Comparison of ENCODE assay signal across 14 cellular contexts in genomic region chr17:10061131-10061581, GRCh38.
DNase-seq lines count a peak whose midpoint lies in the region; ATAC-seq and TF ChIP-seq lines count a peak whose summit lies in the region.
"Had no signal": no experiment of that assay in that cellular context is flagged by ENCODE, and none has a peak within 500 bp of the region (broad histone marks: within the 10 kb centered on the region; RNA-seq: fewer than 3 reads in every experiment).

No MANE protein-coding gene starts in this region.

- H3K27me3 ChIP-seq in tibial nerve, result no peaks in the 10 kb centered on the region
- H3K27me3 ChIP-seq: cardiac muscle cell had no signal

- TF ChIP-seq CTCF in HFFc6 (IDR thresholded peaks at IDR 0.05) (no peak), lower leg skin (IDR thresholded peaks at IDR 0.05) (no peak), tibial nerve (IDR thresholded peaks at IDR 0.05) (no peak)
- no peak for TF ChIP-seq CTCF in activated CD8-positive, alpha-beta T cell treated with anti-CD3 and anti-CD28 coated beads for 36 hours (IDR thresholded peaks at IDR 0.05)

- H3K4me1 ChIP-seq in tibial nerve, result peaks cover 0 to 58% (median 40%) of the 10 kb centered on the region in 4 donors

- peak overlapping the region; percentile 42; the same call in 1 of the 2 replicates for H3K27ac Mint-ChIP-seq in HFFc6
- H3K27ac Mint-ChIP-seq in effector memory CD8-positive, alpha-beta T cell, result peak overlapping the region; percentile 80 to 89
- H3K27ac Mint-ChIP-seq in activated CD8-positive, alpha-beta T cell treated with anti-CD3 and anti-CD28 coated beads for 36 hours, result no peak overlapping the region
- H3K27ac Mint-ChIP-seq in activated CD4-positive, alpha-beta T cell treated with anti-CD3 and anti-CD28 coated beads, Interleukin-2, amount 10 ng/mL, durations not matched to agents 24 days and 14 days, result no peak overlapping the region

- intact Hi-C loops in lower leg skin (cut with DNase I; ENCODE audit: low total_unique reads), result no loop called here
- intact Hi-C loops in activated CD8-positive, alpha-beta T cell treated with anti-CD3 and anti-CD28 coated beads for 36 hours (cut with micrococcal nuclease), result no loop called here
- intact Hi-C loops in activated CD4-positive, alpha-beta T cell treated with anti-CD3 and anti-CD28 coated beads, Interleukin-2, amount 10 ng/mL, durations not matched to agents 24 days and 14 days (cut with micrococcal nuclease), result no loop called here

- H3K9me3 Mint-ChIP-seq in HFFc6, result peaks cover 13% of the 10 kb centered on the region
- peaks cover 0 to 9% of the 10 kb centered on the region in 2 donors for H3K9me3 Mint-ChIP-seq in effector memory CD8-positive, alpha-beta T cell
- H3K9me3 Mint-ChIP-seq in activated CD8-positive, alpha-beta T cell treated with anti-CD3 and anti-CD28 coated beads for 36 hours, result peaks cover 5% of the 10 kb centered on the region
- H3K9me3 Mint-ChIP-seq in activated CD4-positive, alpha-beta T cell treated with anti-CD3 and anti-CD28 coated beads, Interleukin-2, amount 10 ng/mL, durations not matched to agents 24 days and 14 days, result no peaks in the 10 kb centered on the region

- peaks cover 0 to 2% (median 0%) of the 10 kb centered on the region in 3 donors for H3K36me3 ChIP-seq in tibial nerve
- H3K36me3 ChIP-seq: cardiac muscle cell had no signal

- ATAC-seq in effector memory CD8-positive, alpha-beta T cell (replicated peaks), result no peak
- ATAC-seq in activated CD8-positive, alpha-beta T cell treated with anti-CD3 and anti-CD28 coated beads for 36 hours, result no peak
- ATAC-seq in HG03469 (IDR thresholded peaks at IDR 0.05; ENCODE audit: unreplicated experiment), result no peak
- ATAC-seq: activated CD4-positive, CD25-positive, alpha-beta regulatory T cell treated with anti-CD3 and anti-CD28 coated beads, Interleukin-2, amount 50 U/mL, for 24 hours; GM12878 had no signal

- peaks cover 0 to 8% (median 0%) of the 10 kb centered on the region in 4 donors for H3K9me3 ChIP-seq in tibial nerve

- peaks cover 21% of the 10 kb centered on the region for H3K27me3 Mint-ChIP-seq in HFFc6 (ENCODE audit: insufficient read depth)
- H3K27me3 Mint-ChIP-seq in effector memory CD8-positive, alpha-beta T cell, result no peaks in the 10 kb centered on the region
- H3K27me3 Mint-ChIP-seq in activated CD8-positive, alpha-beta T cell treated with anti-CD3 and anti-CD28 coated beads for 36 hours, result no peaks in the 10 kb centered on the region
- H3K27me3 Mint-ChIP-seq in activated CD4-positive, alpha-beta T cell treated with anti-CD3 and anti-CD28 coated beads, Interleukin-2, amount 10 ng/mL, durations not matched to agents 24 days and 14 days, result no peaks in the 10 kb centered on the region

- H3K36me3 Mint-ChIP-seq in HFFc6 (ENCODE audit: low read depth), result peaks cover 7% of the 10 kb centered on the region
- H3K36me3 Mint-ChIP-seq in effector memory CD8-positive, alpha-beta T cell (ENCODE audit: insufficient read depth), result peaks cover 3% of the 10 kb centered on the region
- H3K36me3 Mint-ChIP-seq in activated CD8-positive, alpha-beta T cell treated with anti-CD3 and anti-CD28 coated beads for 36 hours (ENCODE audit: low read depth), result no peaks in the 10 kb centered on the region
- H3K36me3 Mint-ChIP-seq in activated CD4-positive, alpha-beta T cell treated with anti-CD3 and anti-CD28 coated beads, Interleukin-2, amount 10 ng/mL, durations not matched to agents 24 days and 14 days (ENCODE audit: low read depth), result no peaks in the 10 kb centered on the region

- CTCF ChIA-PET in activated CD8-positive, alpha-beta T cell treated with anti-CD3 and anti-CD28 coated beads for 36 hours (lab: Charles Lee), result no interaction called here

- TF ChIP-seq POLR2A in lower leg skin (IDR thresholded peaks at IDR 0.05) (no peak), tibial nerve (IDR thresholded peaks at IDR 0.05) (no peak)

- peak in 1 of 2 donors; percentile 63 for TF ChIP-seq EP300 in tibial nerve (IDR thresholded peaks at IDR 0.05)

- whole genome bisulfite sequencing in lower leg skin, 2 donors, result 20 to 24% methylated on average over 7 of the region's 7 CpGs
- WGBS in tibial nerve, 2 donors, result 21 to 22% methylated on average over 7 of the region's 7 CpGs

- POLR2A ChIA-PET in activated CD8-positive, alpha-beta T cell treated with anti-CD3 and anti-CD28 coated beads for 36 hours (lab: Charles Lee), result no interaction called here

- peaks cover 19% of the 10 kb centered on the region for H3K4me1 Mint-ChIP-seq in HFFc6 (ENCODE audit: low read depth)
- H3K4me1 Mint-ChIP-seq in effector memory CD8-positive, alpha-beta T cell (ENCODE audit: low read depth in 2 of 2), result peaks cover 39 to 43% of the 10 kb centered on the region in 2 donors
- peaks cover 18% of the 10 kb centered on the region for H3K4me1 Mint-ChIP-seq in activated CD8-positive, alpha-beta T cell treated with anti-CD3 and anti-CD28 coated beads for 36 hours (ENCODE audit: low read depth)
- H3K4me1 Mint-ChIP-seq in activated CD4-positive, alpha-beta T cell treated with anti-CD3 and anti-CD28 coated beads, Interleukin-2, amount 10 ng/mL, durations not matched to agents 24 days and 14 days, result no peaks in the 10 kb centered on the region

- DNase-seq in HFFc6 (peak; percentile 44), lower leg skin (ENCODE audit: low spot score in 2 of 2) (peak; percentile 60 to 93), tibial nerve (ENCODE audit: low spot score in 2 of 2) (no peak), NCI-H1694 treated with DMSO at 0.1 percent for 48 hours (lab: John Stamatoyannopoulos, UW) (no peak)
- DNase-seq in effector memory CD8-positive, alpha-beta T cell, result no peak
- no peak for DNase-seq in activated CD8-positive, alpha-beta T cell treated with anti-CD3 and anti-CD28 coated beads for 36 hours
- DNase-seq in activated CD4-positive, alpha-beta T cell treated with anti-CD3 and anti-CD28 coated beads, Interleukin-2, amount 10 ng/mL, durations not matched to agents 24 days and 14 days, result no peak
- DNase-seq: MM.1S, NCI-H510A treated with DMSO at 0.1 percent for 48 hours, small intestine had no signal

- peak overlapping the region; percentile 67 to 96 (median 82) for H3K27ac ChIP-seq in tibial nerve
- H3K27ac ChIP-seq: cardiac muscle cell had no signal

- no peak overlapping the region for H3K4me3 Mint-ChIP-seq in HFFc6
- no peak overlapping the region for H3K4me3 Mint-ChIP-seq in effector memory CD8-positive, alpha-beta T cell
- H3K4me3 Mint-ChIP-seq in activated CD8-positive, alpha-beta T cell treated with anti-CD3 and anti-CD28 coated beads for 36 hours, result no peak overlapping the region
- no peak overlapping the region for H3K4me3 Mint-ChIP-seq in activated CD4-positive, alpha-beta T cell treated with anti-CD3 and anti-CD28 coated beads, Interleukin-2, amount 10 ng/mL, durations not matched to agents 24 days and 14 days

- H3K4me3 ChIP-seq in lower leg skin (ENCODE audit: low read depth, poor library complexity, severe bottlenecking) (no peak overlapping the region), tibial nerve (peak overlapping the region in 1 of 4 donors; percentile 1)
- H3K4me3 ChIP-seq: cardiac muscle cell, GM12878 had no signal

Comparison
In these comparisons a context has a peak if more than half of its experiments do, and no peak if none do; other contexts are left out.
1. DNase-seq: peak in HFFc6 (single experiment) and lower leg skin (2 of 2); none in effector memory CD8-positive, alpha-beta T cell (0 of 3), tibial nerve (0 of 2), activated CD8-positive, alpha-beta T cell treated with anti-CD3 and anti-CD28 coated beads for 36 hours (single experiment), activated CD4-positive, alpha-beta T cell treated with anti-CD3 and anti-CD28 coated beads, Interleukin-2, amount 10 ng/mL, durations not matched to agents 24 days and 14 days (single experiment) and NCI-H1694 treated with DMSO at 0.1 percent for 48 hours (single experiment).
2. H3K27ac Mint-ChIP-seq: peak in HFFc6 (single experiment) and effector memory CD8-positive, alpha-beta T cell (2 of 2); none in activated CD8-positive, alpha-beta T cell treated with anti-CD3 and anti-CD28 coated beads for 36 hours (single experiment) and activated CD4-positive, alpha-beta T cell treated with anti-CD3 and anti-CD28 coated beads, Interleukin-2, amount 10 ng/mL, durations not matched to agents 24 days and 14 days (single experiment).